ENCODE assay signal across 17 cellular contexts in genomic region chr10:97538839-97539238, GRCh38. TPM values are rescaled to one million over a fixed set of nuclear protein-coding genes. Genes with fewer than 3 reads are reported as not detected.
A peak's percentile ranks its signal among the peaks of the same experiment; 100 is the strongest.
DNase-seq lines count a peak whose midpoint lies in the region; ATAC-seq and TF ChIP-seq lines count a peak whose summit lies in the region.
"Had no signal": no experiment of that assay in that cellular context is flagged by ENCODE, and none has a peak within 500 bp of the region (broad histone marks: within the 10 kb centered on the region; RNA-seq: fewer than 3 reads in every experiment).

No MANE protein-coding gene starts in this region.

- peaks cover 9% of the 10 kb centered on the region for H3K79me2 ChIP-seq in GM23338 (replicated peaks; ENCODE audit: insufficient read depth)

- H3K27ac Mint-ChIP-seq in GM23338: 0 out of 2 replicates have a peak overlapping the region, but pooled peaks have one; percentile 7
- H3K27ac Mint-ChIP-seq in activated T-cell treated with anti-CD3 and anti-CD28 coated beads, Interleukin-2, amount 50 U/mL, for 72 hours: no peak overlapping the region
- H3K27ac Mint-ChIP-seq: activated naive CD4-positive, alpha-beta T cell treated with anti-CD3 and anti-CD28 coated beads, Interleukin-2, amount 10 ng/mL, durations not matched to agents 7 days and 5 days; immature natural killer cell; T-helper 1 cell treated with Interleukin-12 subunit alpha and Interleukin-12 subunit beta and Interleukin-4 antibody, amounts not matched to agents 30 μg/mL and 1 μg/mL, for 36 hours had no signal

- no peak overlapping the region for H3K4me3 ChIP-seq in GM23338
- H3K4me3 ChIP-seq in ascending aorta: no peak overlapping the region
- H3K4me3 ChIP-seq in skin epidermis: no peak overlapping the region
- H3K4me3 ChIP-seq in upper lobe of right lung: no peak overlapping the region
- H3K4me3 ChIP-seq: gastrocnemius medialis had no signal

- H4K20me1 ChIP-seq in GM23338 (replicated peaks; ENCODE audit: insufficient read depth): no peaks in the 10 kb centered on the region; the same call in 1 of the 2 replicates

- H3K36me3 Mint-ChIP-seq in GM23338 (ENCODE audit: low read depth): no peaks in the 10 kb centered on the region
- H3K36me3 Mint-ChIP-seq in activated T-cell treated with anti-CD3 and anti-CD28 coated beads, Interleukin-2, amount 50 U/mL, for 72 hours (ENCODE audit: insufficient read depth in 2 of 2): no peaks in the 10 kb centered on the region
- H3K36me3 Mint-ChIP-seq: activated naive CD4-positive, alpha-beta T cell treated with anti-CD3 and anti-CD28 coated beads, Interleukin-2, amount 10 ng/mL, durations not matched to agents 7 days and 5 days; immature natural killer cell had no signal

- no peaks in the 10 kb centered on the region for H3K36me3 ChIP-seq in GM23338 (ENCODE audit: insufficient read depth)
- no peaks in the 10 kb centered on the region for H3K36me3 ChIP-seq in ascending aorta
- no peaks in the 10 kb centered on the region for H3K36me3 ChIP-seq in upper lobe of right lung
- H3K36me3 ChIP-seq: gastrocnemius medialis had no signal

- H2AFZ ChIP-seq in GM23338: no peak overlapping the region
- H2AFZ ChIP-seq: parathyroid adenoma had no signal

- DNase-seq in GM23338 (ENCODE audit: low spot score): no peak
- DNase-seq in ascending aorta (ENCODE audit: low spot score in 2 of 2): no peak
- DNase-seq in kidney tubule cell (ENCODE audit: low spot score): peak; percentile 72
- DNase-seq in activated T-cell treated with anti-CD3 and anti-CD28 coated beads, Interleukin-2, amount 50 U/mL, for 72 hours: no peak
- no peak for DNase-seq in upper lobe of right lung
- DNase-seq: activated CD8-positive, alpha-beta memory T cell treated with anti-CD3 and anti-CD28 coated beads, Interleukin-2, amount 50 U/mL, for 48 hours; activated naive CD4-positive, alpha-beta T cell treated with anti-CD3 and anti-CD28 coated beads, Interleukin-2, amount 10 ng/mL, durations not matched to agents 7 days and 5 days; gastrocnemius medialis; immature natural killer cell; NCI-H2107; NCI-H69 had no signal

- H3K9me3 Mint-ChIP-seq in GM23338: no peaks in the 10 kb centered on the region; the same call in 2 of the 3 replicates
- no peaks in the 10 kb centered on the region for H3K9me3 Mint-ChIP-seq in activated T-cell treated with anti-CD3 and anti-CD28 coated beads, Interleukin-2, amount 50 U/mL, for 72 hours
- H3K9me3 Mint-ChIP-seq: activated naive CD4-positive, alpha-beta T cell treated with anti-CD3 and anti-CD28 coated beads, Interleukin-2, amount 10 ng/mL, durations not matched to agents 7 days and 5 days; immature natural killer cell; T-helper 1 cell treated with Interleukin-12 subunit alpha and Interleukin-12 subunit beta and Interleukin-4 antibody, amounts not matched to agents 30 μg/mL and 1 μg/mL, for 36 hours had no signal

- peaks cover 33% of the 10 kb centered on the region for H3K4me1 Mint-ChIP-seq in GM23338
- peaks cover 22% of the 10 kb centered on the region for H3K4me1 Mint-ChIP-seq in activated T-cell treated with anti-CD3 and anti-CD28 coated beads, Interleukin-2, amount 50 U/mL, for 72 hours (ENCODE audit: low read depth)
- H3K4me1 Mint-ChIP-seq: immature natural killer cell had no signal

- H3K4me1 ChIP-seq in GM23338 (ENCODE audit: insufficient read depth): peaks cover 19% of the 10 kb centered on the region
- H3K4me1 ChIP-seq in ascending aorta: peaks cover 15 to 47% of the 10 kb centered on the region in 2 donors
- H3K4me1 ChIP-seq in upper lobe of right lung: peaks cover 36% of the 10 kb centered on the region

- no peak for ATAC-seq in GM23338
- ATAC-seq in GM21390 (IDR thresholded peaks at IDR 0.05; ENCODE audit: unreplicated experiment): no peak
- ATAC-seq in activated T-cell treated with anti-CD3 and anti-CD28 coated beads, Interleukin-2, amount 50 U/mL, for 72 hours (replicated peaks in 1 of 2): no peak
- no peak for ATAC-seq in upper lobe of right lung
- ATAC-seq in HG03135 (IDR thresholded peaks at IDR 0.05; ENCODE audit: unreplicated experiment): no peak
- ATAC-seq: gastrocnemius medialis had no signal

- H3K4me2 ChIP-seq in GM23338: no peak overlapping the region

- 0 out of 2 replicates have a peak, but pooled peaks cover 7% of the 10 kb centered on the region for H3F3A ChIP-seq in GM23338 (replicated peaks; ENCODE audit: low read depth)

- TF ChIP-seq CTCF in GM23338 (conservative IDR thresholded peaks at IDR 0.05; ENCODE audit: low read depth in 2 of 2): no peak
- TF ChIP-seq CTCF in ascending aorta (IDR thresholded peaks at IDR 0.05): no peak
- TF ChIP-seq CTCF in upper lobe of right lung (IDR thresholded peaks at IDR 0.05): no peak

- no peaks in the 10 kb centered on the region for H3K27me3 ChIP-seq in GM23338 (ENCODE audit: insufficient read depth)
- H3K27me3 ChIP-seq in ascending aorta: no peaks in the 10 kb centered on the region
- H3K27me3 ChIP-seq in upper lobe of right lung: no peaks in the 10 kb centered on the region
- H3K27me3 ChIP-seq: gastrocnemius medialis had no signal

- H3K27ac ChIP-seq in GM23338 (ENCODE audit: low read depth) (0 out of 2 replicates have a peak overlapping the region, but pooled peaks have one; percentile 91), ascending aorta (peak overlapping the region; percentile 95 to 97), skin epidermis (peak overlapping the region in 19 of 21 experiments; percentile 2 to 100 (median 56)), upper lobe of right lung (no peak overlapping the region)
- H3K27ac ChIP-seq: parathyroid adenoma had no signal

- H3K27me3 Mint-ChIP-seq in GM23338 (ENCODE audit: insufficient read depth, low read depth, poor library complexity): peaks cover 10% of the 10 kb centered on the region
- H3K27me3 Mint-ChIP-seq in activated T-cell treated with anti-CD3 and anti-CD28 coated beads, Interleukin-2, amount 50 U/mL, for 72 hours (ENCODE audit: low read depth): no peaks in the 10 kb centered on the region
- H3K27me3 Mint-ChIP-seq: activated naive CD4-positive, alpha-beta T cell treated with anti-CD3 and anti-CD28 coated beads, Interleukin-2, amount 10 ng/mL, durations not matched to agents 7 days and 5 days had no signal

- no peaks in the 10 kb centered on the region for H3K9me2 ChIP-seq in GM23338 (ENCODE audit: insufficient read depth)

- intact Hi-C loops in ascending aorta (cut with DNase I): no loop called here
- intact Hi-C loops in upper lobe of right lung (cut with DNase I): no loop called here

- no peak overlapping the region for H3K4me3 Mint-ChIP-seq in GM23338
- H3K4me3 Mint-ChIP-seq in activated T-cell treated with anti-CD3 and anti-CD28 coated beads, Interleukin-2, amount 50 U/mL, for 72 hours: no peak overlapping the region
- H3K4me3 Mint-ChIP-seq: activated naive CD4-positive, alpha-beta T cell treated with anti-CD3 and anti-CD28 coated beads, Interleukin-2, amount 10 ng/mL, durations not matched to agents 7 days and 5 days; immature natural killer cell; T-helper 1 cell treated with Interleukin-12 subunit alpha and Interleukin-12 subunit beta and Interleukin-4 antibody, amounts not matched to agents 30 μg/mL and 1 μg/mL, for 36 hours had no signal

- no peaks in the 10 kb centered on the region for H3K9me3 ChIP-seq in ascending aorta
- no peaks in the 10 kb centered on the region for H3K9me3 ChIP-seq in upper lobe of right lung
- H3K9me3 ChIP-seq: gastrocnemius medialis had no signal

TF ChIP-seq in GM23338, 12 proteins besides CTCF, POLR2A, EP300 and RAD21 (continues in another document):
- no peak for TF ChIP-seq EZH2 (IDR thresholded peaks at IDR 0.05; ENCODE audit: low read depth, unreplicated experiment)
- no peak for TF ChIP-seq CREB1 (CRISPR knock-in tag; IDR thresholded peaks at IDR 0.05; ENCODE audit: low read depth)
- TF ChIP-seq STAT1 (IDR thresholded peaks at IDR 0.05; ENCODE audit: unreplicated experiment): no peak

RNA-seq across cellular contexts. Expression of gene ANKRD2, which starts 33.7 kb away (rescaled TPM):
- not detected in 2 replicates for total RNA-seq in GM23338 (2014; rRNA removed; shearing (Covaris generic))
- polyA plus RNA-seq in GM23338 (2016; fragmentation: Nextera tagmentation; extraction: Ambion mirVana): not detected in 2 replicates
- total RNA-seq in ascending aorta (not detected), upper lobe of right lung (0.98 TPM)
- not detected for total RNA-seq in activated T-cell treated with anti-CD3 and anti-CD28 coated beads, Interleukin-2, amount 50 U/mL, for 72 hours
- total RNA-seq: mononuclear cell had no signal
- polyA plus RNA-seq: immature natural killer cell had no signal

RNA-seq across cellular contexts. Expression of gene UBTD1, which starts 40.1 kb away (rescaled TPM):
- 21.5 and 29.0 TPM in 2 replicates for total RNA-seq in GM23338 (2014; rRNA removed; shearing (Covaris generic))
- polyA plus RNA-seq in GM23338 (2016; fragmentation: Nextera tagmentation; extraction: Ambion mirVana): 17.3 and 20.4 TPM in 2 replicates
- total RNA-seq in ascending aorta (33.0 TPM), upper lobe of right lung (37.5 TPM)
- 1 to 10 TPM; 3.7 to 4.1 TPM for total RNA-seq in activated T-cell treated with anti-CD3 and anti-CD28 coated beads, Interleukin-2, amount 50 U/mL, for 72 hours

RNA-seq across cellular contexts. Expression of gene MMS19, which starts 40.6 kb away (rescaled TPM):
- total RNA-seq in GM23338 (2014; rRNA removed; shearing (Covaris generic)): 221 and 252 TPM in 2 replicates
- 74.7 and 81.5 TPM in 2 replicates for polyA plus RNA-seq in GM23338 (2016; fragmentation: Nextera tagmentation; extraction: Ambion mirVana)
- total RNA-seq in ascending aorta: 34.0 TPM
- 100 to 1,000 TPM in 1 of 2 donors, 10 to 100 TPM in 1; 92.2 to 113 TPM for total RNA-seq in activated T-cell treated with anti-CD3 and anti-CD28 coated beads, Interleukin-2, amount 50 U/mL, for 72 hours
- 70.7 TPM for total RNA-seq in upper lobe of right lung

RNA-seq across cellular contexts. Expression of gene HOGA1, which starts 45.4 kb away (rescaled TPM):
- total RNA-seq in GM23338 (2014; rRNA removed; shearing (Covaris generic)): not detected in 2 replicates
- 0.15 TPM in 1 of 2 replicates, not detected in the other for polyA plus RNA-seq in GM23338 (2016; fragmentation: Nextera tagmentation; extraction: Ambion mirVana)
- total RNA-seq in ascending aorta: 2.6 TPM
- not detected for total RNA-seq in activated T-cell treated with anti-CD3 and anti-CD28 coated beads, Interleukin-2, amount 50 U/mL, for 72 hours
- 2.3 TPM for total RNA-seq in upper lobe of right lung
- total RNA-seq: mononuclear cell had no signal
- polyA plus RNA-seq: immature natural killer cell had no signal

RNA-seq across cellular contexts. Expression of gene C10orf62, which starts 50.7 kb away (rescaled TPM):
- total RNA-seq in GM23338 (2014; rRNA removed; shearing (Covaris generic)): not detected in 2 replicates
- polyA plus RNA-seq in GM23338 (2016; fragmentation: Nextera tagmentation; extraction: Ambion mirVana): not detected in 2 replicates
- not detected for total RNA-seq in ascending aorta
- not detected for total RNA-seq in activated T-cell treated with anti-CD3 and anti-CD28 coated beads, Interleukin-2, amount 50 U/mL, for 72 hours
- total RNA-seq in upper lobe of right lung: not detected
- total RNA-seq: mononuclear cell had no signal
- polyA plus RNA-seq: immature natural killer cell had no signal
